In genomic region chrX:153960786-153961185, GRCh38 we compare ENCODE assay signal across 26 cellular contexts. TPM values are rescaled to one million over a fixed set of nuclear protein-coding genes. Genes with fewer than 3 reads are reported as not detected.
DNase-seq lines count a peak whose midpoint lies in the region; ATAC-seq, FAIRE-seq and TF ChIP-seq lines count a peak whose summit lies in the region.
"Had no signal": no experiment of that assay in that cellular context is flagged by ENCODE, and none has a peak within 500 bp of the region (broad histone marks: within the 10 kb centered on the region; RNA-seq: fewer than 3 reads in every experiment).

No MANE protein-coding gene starts in this region.

- no peak overlapping the region; a peak in 1 of 4 replicates for H3K9ac ChIP-seq in K562 (ENCODE audit: insufficient read depth in 1 of 2, low read depth in 2 of 2, low read length in 2 of 2)
- H3K9ac ChIP-seq: BLaER1 treated with 17β-estradiol and CSF1 and Interleukin-3, amounts not matched to agents 10 nM and 100 nM; GM23248 had no signal

- peaks cover 100% of the 10 kb centered on the region; the same call in 2 of the 3 replicates for H3K36me3 ChIP-seq in K562 (ENCODE audit: control insufficient read depth, insufficient read depth, low read length)

- no peak overlapping the region for H3K4me3 ChIP-seq in K562
- H3K4me3 ChIP-seq: A549; BLaER1 treated with 17β-estradiol and CSF1 and Interleukin-3, amounts not matched to agents 10 nM and 100 nM; GM12878; GM23248 had no signal

- CTCF ChIA-PET in K562 (lab: Yijun Ruan, JAX; ENCODE audit: low intra/inter-chr PET ratio): no interaction called here

- H3K36me3 Mint-ChIP-seq in activated T-cell treated with anti-CD3 and anti-CD28 coated beads, Interleukin-2, amount 50 U/mL, for 24 hours (ENCODE audit: low read depth): peaks cover 99% of the 10 kb centered on the region
- peaks cover 2 to 14% of the 10 kb centered on the region in 2 donors for H3K36me3 Mint-ChIP-seq in activated T-cell treated with anti-CD3 and anti-CD28 coated beads, Interleukin-2, amount 50 U/mL, for 72 hours (ENCODE audit: insufficient read depth in 2 of 2)
- peaks cover 8 to 42% of the 10 kb centered on the region in 2 donors for H3K36me3 Mint-ChIP-seq in stimulated activated naive B cell treated with anti-CD40 and anti-IgM and Interleukin-4, amounts not matched to agents 10 μg/mL and 1 μg/mL and 100 μg/mL, for 72 hours

- H3K9me1 ChIP-seq in K562 (ENCODE audit: control insufficient read depth, insufficient read depth, low read length): no peaks in the 10 kb centered on the region

- H3K4me2 ChIP-seq in K562 (ENCODE audit: insufficient read depth, low read length): no peak overlapping the region
- H3K4me2 ChIP-seq: A549; BLaER1 treated with 17β-estradiol and CSF1 and Interleukin-3, amounts not matched to agents 10 nM and 100 nM had no signal

- TF ChIP-seq CTCF in K562 (IDR thresholded peaks at IDR 0.05 in 2 of 3, conservative IDR thresholded peaks at IDR 0.05 in 1 of 3; ENCODE audit: insufficient read depth in 2 of 3, low read depth in 1 of 3, low read length in 3 of 3): no peak

- peaks cover 12% of the 10 kb centered on the region; the same call in 1 of the 2 replicates for H4K20me1 ChIP-seq in K562 (replicated peaks; ENCODE audit: control insufficient read depth, insufficient read depth, low read length)

- no peaks in the 10 kb centered on the region for H3K9me3 Mint-ChIP-seq in activated T-cell treated with anti-CD3 and anti-CD28 coated beads, Interleukin-2, amount 50 U/mL, for 24 hours
- H3K9me3 Mint-ChIP-seq in activated T-cell treated with anti-CD3 and anti-CD28 coated beads, Interleukin-2, amount 50 U/mL, for 72 hours: no peaks in the 10 kb centered on the region
- H3K9me3 Mint-ChIP-seq in stimulated activated naive B cell treated with anti-CD40 and anti-IgM and Interleukin-4, amounts not matched to agents 10 μg/mL and 1 μg/mL and 100 μg/mL, for 72 hours: no peaks in the 10 kb centered on the region
- H3K9me3 Mint-ChIP-seq: CD4-positive, alpha-beta T cell; CD8-positive, alpha-beta memory T cell had no signal

- in situ Hi-C loops in K562 (cut with MboI): no loop called here

- TF ChIP-seq EP300 in K562 (IDR thresholded peaks at IDR 0.05; ENCODE audit: low read length): no peak

- TF ChIP-seq RAD21 in K562 (CRISPR knock-in tag; conservative IDR thresholded peaks at IDR 0.05 in 1 of 2, IDR thresholded peaks at IDR 0.05 in 1 of 2): no peak

- no TSS peak for BruUV-seq in K562 (replicated peaks; lab: Mats Ljungman, UMichigan)

- POLR2A ChIA-PET in K562 (lab: Yijun Ruan, JAX): interaction anchor here (0.8 to 1.2 kb wide), 2 partner anchors 11 to 13 kb away, joined by 3 to 4 read pairs; no protein-coding TSS in a partner anchor

- peaks cover 13% of the 10 kb centered on the region for H3K4me1 Mint-ChIP-seq in activated T-cell treated with anti-CD3 and anti-CD28 coated beads, Interleukin-2, amount 50 U/mL, for 24 hours (ENCODE audit: low read depth)
- peaks cover 7% of the 10 kb centered on the region for H3K4me1 Mint-ChIP-seq in activated T-cell treated with anti-CD3 and anti-CD28 coated beads, Interleukin-2, amount 50 U/mL, for 72 hours (ENCODE audit: low read depth)
- H3K4me1 Mint-ChIP-seq in stimulated activated naive B cell treated with anti-CD40 and anti-IgM and Interleukin-4, amounts not matched to agents 10 μg/mL and 1 μg/mL and 100 μg/mL, for 72 hours: peaks cover 3 to 7% of the 10 kb centered on the region in 2 donors
- H3K4me1 Mint-ChIP-seq: CD14-positive monocyte had no signal

- no peaks in the 10 kb centered on the region for H3K9me3 ChIP-seq in K562 (replicated peaks; ENCODE audit: control insufficient read depth, insufficient read depth, low read depth, low read length)
- H3K9me3 ChIP-seq: A549; BE2C; BLaER1 treated with 17β-estradiol and CSF1 and Interleukin-3, amounts not matched to agents 10 nM and 100 nM had no signal

- H3K79me2 ChIP-seq in K562 (ENCODE audit: control insufficient read depth, insufficient read depth, low read length): peaks cover 36% of the 10 kb centered on the region

- intact Hi-C loops in K562 (cut with micrococcal nuclease) (no loop called here), cardiac septum (cut with DNase I) (no loop called here)

- H3K27me3 ChIP-seq in K562 (ENCODE audit: control insufficient read depth in 2 of 2, insufficient read depth in 2 of 2, low read length in 2 of 2): no peaks in the 10 kb centered on the region
- H3K27me3 ChIP-seq: BE2C had no signal

- no peak overlapping the region for H3K27ac ChIP-seq in K562 (ENCODE audit: extremely low read depth, low read depth, low read length)
- H3K27ac ChIP-seq: A549; BLaER1 treated with 17β-estradiol and CSF1 and Interleukin-3, amounts not matched to agents 10 nM and 100 nM; GM23248 had no signal

- no peak for FAIRE-seq in K562 (lab: Jason Lieb, UNC)
- FAIRE-seq: A549, D721Med, GM12878, GM19239, H1 had no signal

- no peak for DNase-seq in activated T-cell treated with anti-CD3 and anti-CD28 coated beads, Interleukin-2, amount 50 U/mL, for 24 hours
- no peak for DNase-seq in activated T-cell treated with anti-CD3 and anti-CD28 coated beads, Interleukin-2, amount 50 U/mL, for 72 hours
- DNase-seq in K562 (ENCODE audit: extremely low read depth in 1 of 4, low spot score in 3 of 4) (no peak), cardiac septum (ENCODE audit: low spot score) (no peak), iPS-NIHi7 (ENCODE audit: extremely low spot score) (no peak)
- DNase-seq in stimulated activated naive B cell treated with anti-CD40 and anti-IgM and Interleukin-4, amounts not matched to agents 10 μg/mL and 1 μg/mL and 100 μg/mL, for 72 hours: no peak
- DNase-seq: 8988T; ACHN; AML-193; BE2C; CD4-positive, alpha-beta T cell; CD8-positive, alpha-beta memory T cell; DMS 273 treated with DMSO at 0.1 percent for 48 hours; DMS79; EL; GDM1; GM23248; H7; HCEC 1CT had no signal

- H3K4me1 ChIP-seq in K562 (replicated peaks in 1 of 2; ENCODE audit: control insufficient read depth in 2 of 2, insufficient read depth in 2 of 2, low read length in 2 of 2): peaks cover 0 to 9% of the 10 kb centered on the region in 2 experiments; a peak in 2 of 5 replicates
- H3K4me1 ChIP-seq: A549, BE2C had no signal

- H3K4me3 Mint-ChIP-seq in activated T-cell treated with anti-CD3 and anti-CD28 coated beads, Interleukin-2, amount 50 U/mL, for 24 hours: no peak overlapping the region
- no peak overlapping the region for H3K4me3 Mint-ChIP-seq in activated T-cell treated with anti-CD3 and anti-CD28 coated beads, Interleukin-2, amount 50 U/mL, for 72 hours
- no peak overlapping the region for H3K4me3 Mint-ChIP-seq in stimulated activated naive B cell treated with anti-CD40 and anti-IgM and Interleukin-4, amounts not matched to agents 10 μg/mL and 1 μg/mL and 100 μg/mL, for 72 hours
- H3K4me3 Mint-ChIP-seq: CD14-positive monocyte; CD4-positive, alpha-beta T cell had no signal

- H3K27ac Mint-ChIP-seq in activated T-cell treated with anti-CD3 and anti-CD28 coated beads, Interleukin-2, amount 50 U/mL, for 24 hours: peak overlapping the region; percentile 18
- H3K27ac Mint-ChIP-seq in activated T-cell treated with anti-CD3 and anti-CD28 coated beads, Interleukin-2, amount 50 U/mL, for 72 hours: no peak overlapping the region
- peak overlapping the region; percentile 25 for H3K27ac Mint-ChIP-seq in stimulated activated naive B cell treated with anti-CD40 and anti-IgM and Interleukin-4, amounts not matched to agents 10 μg/mL and 1 μg/mL and 100 μg/mL, for 72 hours
- H3K27ac Mint-ChIP-seq: CD4-positive, alpha-beta T cell; CD8-positive, alpha-beta memory T cell had no signal

- no peak overlapping the region for H2AFZ ChIP-seq in K562 (ENCODE audit: low read depth, low read length)
- H2AFZ ChIP-seq: GM23248 had no signal

- no peak for TF ChIP-seq POLR2A in K562 (conservative IDR thresholded peaks at IDR 0.05)

- ATAC-seq in activated T-cell treated with anti-CD3 and anti-CD28 coated beads, Interleukin-2, amount 50 U/mL, for 72 hours (replicated peaks in 1 of 2): no peak
- ATAC-seq in K562: no peak
- ATAC-seq in stimulated activated naive B cell treated with anti-CD40 and anti-IgM and Interleukin-4, amounts not matched to agents 10 μg/mL and 1 μg/mL and 100 μg/mL, for 72 hours (replicated peaks): no peak
- ATAC-seq: A549, GM12878 had no signal

- 98% methylated on average over 19 of the region's 22 CpGs for WGBS in K562 (ENCODE audit: insufficient coverage, low coverage, missing lambda C conversion rate)

- H3K27me3 Mint-ChIP-seq in activated T-cell treated with anti-CD3 and anti-CD28 coated beads, Interleukin-2, amount 50 U/mL, for 24 hours: no peaks in the 10 kb centered on the region
- H3K27me3 Mint-ChIP-seq in activated T-cell treated with anti-CD3 and anti-CD28 coated beads, Interleukin-2, amount 50 U/mL, for 72 hours (ENCODE audit: low read depth): no peaks in the 10 kb centered on the region
- H3K27me3 Mint-ChIP-seq in stimulated activated naive B cell treated with anti-CD40 and anti-IgM and Interleukin-4, amounts not matched to agents 10 μg/mL and 1 μg/mL and 100 μg/mL, for 72 hours: no peaks in the 10 kb centered on the region
- H3K27me3 Mint-ChIP-seq: CD4-positive, alpha-beta T cell had no signal

RNA-seq across cellular contexts. Expression of gene HCFC1, which starts 10.8 kb away (rescaled TPM):
- total RNA-seq in activated T-cell treated with anti-CD3 and anti-CD28 coated beads, Interleukin-2, amount 50 U/mL, for 72 hours: 10 to 100 TPM; 59.3 to 65.8 TPM
- total RNA-seq in K562 (2011; cell fraction: chromatin; rRNA removed; ENCODE audit: low replicate concordance): 39.3 and 72.5 TPM in 2 replicates
- total RNA-seq in K562 (2011; cell fraction: nucleolus; rRNA removed): 41.0 and 46.2 TPM in 2 replicates
- total RNA-seq in K562 (2011; cell fraction: nucleoplasm; rRNA removed): 38.1 and 43.2 TPM in 2 replicates
- 39.2 and 59.3 TPM in 2 replicates for total RNA-seq in K562 (2014; rRNA removed)
- 9.1 and 10.3 TPM in 2 replicates for total RNA-seq in K562 (2014; rRNA removed; fragmentation: Illumina TruSeq; extraction: Trizol)
- total RNA-seq in K562 (2015; rRNA removed; fragmentation: Illumina TruSeq; extraction: Trizol): 17.1 and 23.4 TPM in 2 replicates
- 121 and 133 TPM in 2 replicates for total RNA-seq in K562 (2021)
- 5.9 and 8.7 TPM in 2 replicates for polyA plus RNA-seq in K562 (2011; rRNA removed)
- polyA plus RNA-seq in K562 (2011; cell fraction: cytosol; rRNA removed): 11.3 and 17.7 TPM in 2 replicates
- polyA plus RNA-seq in K562 (2011; cell fraction: nucleus; rRNA removed): 39.1 and 51.6 TPM in 2 replicates
- polyA plus RNA-seq in K562 (2012): 37.4 and 57.1 TPM in 2 replicates
- 45.3 and 68.0 TPM in 2 replicates for polyA plus RNA-seq in K562 (2014; fragmentation: Illumina TruSeq; extraction: Trizol)
- 10 to 100 TPM in 1 of 2 experiments, 1 to 10 TPM in 1; 2.8 to 10.5 TPM for polyA plus RNA-seq in K562 (2014; fragmentation: Nextera tagmentation; extraction: Ambion mirVana)
- polyA plus RNA-seq in K562 (2014; rRNA removed): 44.8 and 45.2 TPM in 2 replicates
- 4.5 and 6.6 TPM in 2 replicates for polyA minus RNA-seq in K562 (2011; rRNA and poly(A)+ RNA removed)
- polyA minus RNA-seq in K562 (2011; cell fraction: cytosol; rRNA and poly(A)+ RNA removed): 55.8 and 74.4 TPM in 2 replicates
- 14.8 and 15.6 TPM in 2 replicates for polyA minus RNA-seq in K562 (2011; cell fraction: nucleus; rRNA and poly(A)+ RNA removed)
- total RNA-seq in cardiac septum: 39.5 TPM

RNA-seq across cellular contexts. Expression of gene TMEM187, which starts 11.8 kb away (rescaled TPM):
- 1 to 10 TPM; 9.1 to 9.8 TPM for total RNA-seq in activated T-cell treated with anti-CD3 and anti-CD28 coated beads, Interleukin-2, amount 50 U/mL, for 72 hours
- total RNA-seq in K562 (2011; cell fraction: chromatin; rRNA removed; ENCODE audit: low replicate concordance): 4.7 and 15.6 TPM in 2 replicates
- total RNA-seq in K562 (2011; cell fraction: nucleolus; rRNA removed): 17.4 and 21.8 TPM in 2 replicates
- total RNA-seq in K562 (2011; cell fraction: nucleoplasm; rRNA removed): 9.3 and 9.5 TPM in 2 replicates
- total RNA-seq in K562 (2014; rRNA removed): 3.3 and 5.1 TPM in 2 replicates
- total RNA-seq in K562 (2014; rRNA removed; fragmentation: Illumina TruSeq; extraction: Trizol): 0.93 and 1.2 TPM in 2 replicates
- 1.1 and 1.6 TPM in 2 replicates for total RNA-seq in K562 (2015; rRNA removed; fragmentation: Illumina TruSeq; extraction: Trizol)
- total RNA-seq in K562 (2021): 6.4 and 8.5 TPM in 2 replicates
- polyA plus RNA-seq in K562 (2011; rRNA removed): 5.6 and 8.1 TPM in 2 replicates
- 12.5 and 24.6 TPM in 2 replicates for polyA plus RNA-seq in K562 (2011; cell fraction: cytosol; rRNA removed)
- polyA plus RNA-seq in K562 (2011; cell fraction: nucleus; rRNA removed): 6.3 and 6.4 TPM in 2 replicates
- polyA plus RNA-seq in K562 (2012): 3.9 and 12.2 TPM in 2 replicates
- polyA plus RNA-seq in K562 (2014; fragmentation: Illumina TruSeq; extraction: Trizol): 1.2 and 2.0 TPM in 2 replicates
- polyA plus RNA-seq in K562 (2014; fragmentation: Nextera tagmentation; extraction: Ambion mirVana): 1 to 10 TPM in 1 of 2 experiments, under 1 TPM in 1; 0.13 to 1.1 TPM
- 4.0 TPM in 2 replicates for polyA plus RNA-seq in K562 (2014; rRNA removed)
- polyA minus RNA-seq in K562 (2011; rRNA and poly(A)+ RNA removed): 3.7 and 4.9 TPM in 2 replicates
- polyA minus RNA-seq in K562 (2011; cell fraction: cytosol; rRNA and poly(A)+ RNA removed): 5.6 and 6.4 TPM in 2 replicates
- polyA minus RNA-seq in K562 (2011; cell fraction: nucleus; rRNA and poly(A)+ RNA removed): 1.3 and 1.8 TPM in 2 replicates
- 10.6 TPM for total RNA-seq in cardiac septum

RNA-seq across cellular contexts. Expression of gene RENBP, which starts 16.3 kb away (rescaled TPM):
- 10 to 100 TPM; 11.6 to 13.9 TPM for total RNA-seq in activated T-cell treated with anti-CD3 and anti-CD28 coated beads, Interleukin-2, amount 50 U/mL, for 72 hours
- total RNA-seq in K562 (2011; cell fraction: chromatin; rRNA removed; ENCODE audit: low replicate concordance): 14.9 and 45.4 TPM in 2 replicates
- 31.0 and 32.8 TPM in 2 replicates for total RNA-seq in K562 (2011; cell fraction: nucleolus; rRNA removed)
- total RNA-seq in K562 (2011; cell fraction: nucleoplasm; rRNA removed): 15.7 and 24.1 TPM in 2 replicates
- total RNA-seq in K562 (2014; rRNA removed): 8.4 and 9.5 TPM in 2 replicates
- 2.7 and 4.0 TPM in 2 replicates for total RNA-seq in K562 (2014; rRNA removed; fragmentation: Illumina TruSeq; extraction: Trizol)
- total RNA-seq in K562 (2015; rRNA removed; fragmentation: Illumina TruSeq; extraction: Trizol): 12.3 and 13.4 TPM in 2 replicates
- total RNA-seq in K562 (2021): 9.6 and 14.8 TPM in 2 replicates
- 12.7 and 16.4 TPM in 2 replicates for polyA plus RNA-seq in K562 (2011; rRNA removed)
- 21.2 and 25.6 TPM in 2 replicates for polyA plus RNA-seq in K562 (2011; cell fraction: cytosol; rRNA removed)
- 48.7 and 48.8 TPM in 2 replicates for polyA plus RNA-seq in K562 (2011; cell fraction: nucleus; rRNA removed)
- 24.3 and 60.0 TPM in 2 replicates for polyA plus RNA-seq in K562 (2012)
- 5.6 and 7.3 TPM in 2 replicates for polyA plus RNA-seq in K562 (2014; fragmentation: Illumina TruSeq; extraction: Trizol)
- under 1 TPM in 1 of 2 experiments, not detected in 1; 0.07 TPM for polyA plus RNA-seq in K562 (2014; fragmentation: Nextera tagmentation; extraction: Ambion mirVana)
- polyA plus RNA-seq in K562 (2014; rRNA removed): 11.1 and 11.6 TPM in 2 replicates
- 5.5 and 12.0 TPM in 2 replicates for polyA minus RNA-seq in K562 (2011; rRNA and poly(A)+ RNA removed)
- 7.0 and 13.6 TPM in 2 replicates for polyA minus RNA-seq in K562 (2011; cell fraction: cytosol; rRNA and poly(A)+ RNA removed)
- polyA minus RNA-seq in K562 (2011; cell fraction: nucleus; rRNA and poly(A)+ RNA removed): 9.8 and 16.1 TPM in 2 replicates
- total RNA-seq in cardiac septum: 8.6 TPM
- polyA plus RNA-seq: A549; CD8-positive, alpha-beta memory T cell; GM23248 had no signal

RNA-seq across cellular contexts. Expression of gene NAA10, which starts 25.9 kb away (rescaled TPM):
- 10 to 100 TPM; 76.7 to 94.1 TPM for total RNA-seq in activated T-cell treated with anti-CD3 and anti-CD28 coated beads, Interleukin-2, amount 50 U/mL, for 72 hours
- 126 and 302 TPM in 2 replicates for total RNA-seq in K562 (2011; cell fraction: chromatin; rRNA removed; ENCODE audit: low replicate concordance)
- 207 and 213 TPM in 2 replicates for total RNA-seq in K562 (2011; cell fraction: nucleolus; rRNA removed)
- 179 and 187 TPM in 2 replicates for total RNA-seq in K562 (2011; cell fraction: nucleoplasm; rRNA removed)
- 152 and 196 TPM in 2 replicates for total RNA-seq in K562 (2014; rRNA removed)
- 101 and 103 TPM in 2 replicates for total RNA-seq in K562 (2014; rRNA removed; fragmentation: Illumina TruSeq; extraction: Trizol)
- total RNA-seq in K562 (2015; rRNA removed; fragmentation: Illumina TruSeq; extraction: Trizol): 134 and 146 TPM in 2 replicates
- 226 and 231 TPM in 2 replicates for total RNA-seq in K562 (2021)
- 105 and 117 TPM in 2 replicates for polyA plus RNA-seq in K562 (2011; rRNA removed)
- 174 and 276 TPM in 2 replicates for polyA plus RNA-seq in K562 (2011; cell fraction: cytosol; rRNA removed)
- polyA plus RNA-seq in K562 (2011; cell fraction: nucleus; rRNA removed): 211 and 324 TPM in 2 replicates
- 177 and 213 TPM in 2 replicates for polyA plus RNA-seq in K562 (2012)
- 192 and 229 TPM in 2 replicates for polyA plus RNA-seq in K562 (2014; fragmentation: Illumina TruSeq; extraction: Trizol)
- 10 to 100 TPM; 11.1 to 26.5 TPM for polyA plus RNA-seq in K562 (2014; fragmentation: Nextera tagmentation; extraction: Ambion mirVana)
- polyA plus RNA-seq in K562 (2014; rRNA removed): 250 and 277 TPM in 2 replicates
- polyA minus RNA-seq in K562 (2011; rRNA and poly(A)+ RNA removed): 45.9 and 88.5 TPM in 2 replicates
- 72.1 and 79.8 TPM in 2 replicates for polyA minus RNA-seq in K562 (2011; cell fraction: cytosol; rRNA and poly(A)+ RNA removed)
- polyA minus RNA-seq in K562 (2011; cell fraction: nucleus; rRNA and poly(A)+ RNA removed): 70.5 and 80.1 TPM in 2 replicates
- 87.2 TPM for total RNA-seq in cardiac septum

RNA-seq across cellular contexts. Expression of gene ARHGAP4, which starts 34.7 kb away (rescaled TPM):
- total RNA-seq in activated T-cell treated with anti-CD3 and anti-CD28 coated beads, Interleukin-2, amount 50 U/mL, for 72 hours: 100 to 1,000 TPM; 147 to 158 TPM
- total RNA-seq in K562 (2011; cell fraction: chromatin; rRNA removed; ENCODE audit: low replicate concordance): 54.8 and 157 TPM in 2 replicates
- total RNA-seq in K562 (2011; cell fraction: nucleolus; rRNA removed): 105 and 155 TPM in 2 replicates
- 55.0 and 81.2 TPM in 2 replicates for total RNA-seq in K562 (2011; cell fraction: nucleoplasm; rRNA removed)
- 52.7 and 81.2 TPM in 2 replicates for total RNA-seq in K562 (2014; rRNA removed)
- 3.1 and 5.5 TPM in 2 replicates for total RNA-seq in K562 (2014; rRNA removed; fragmentation: Illumina TruSeq; extraction: Trizol)
- 32.7 and 36.8 TPM in 2 replicates for total RNA-seq in K562 (2015; rRNA removed; fragmentation: Illumina TruSeq; extraction: Trizol)
- total RNA-seq in K562 (2021): 70.5 and 81.8 TPM in 2 replicates
- polyA plus RNA-seq in K562 (2011; rRNA removed): 9.6 and 29.7 TPM in 2 replicates
- 21.0 and 26.6 TPM in 2 replicates for polyA plus RNA-seq in K562 (2011; cell fraction: cytosol; rRNA removed)
- polyA plus RNA-seq in K562 (2011; cell fraction: nucleus; rRNA removed): 174 and 259 TPM in 2 replicates
- polyA plus RNA-seq in K562 (2012): 59.1 and 135 TPM in 2 replicates
- polyA plus RNA-seq in K562 (2014; fragmentation: Illumina TruSeq; extraction: Trizol): 13.5 and 40.2 TPM in 2 replicates
- polyA plus RNA-seq in K562 (2014; fragmentation: Nextera tagmentation; extraction: Ambion mirVana): 1 to 10 TPM in 1 of 2 experiments, under 1 TPM in 1; 0.30 to 1.7 TPM
- 63.7 and 77.8 TPM in 2 replicates for polyA plus RNA-seq in K562 (2014; rRNA removed)
- 3.6 and 6.7 TPM in 2 replicates for polyA minus RNA-seq in K562 (2011; rRNA and poly(A)+ RNA removed)
- 13.5 and 33.9 TPM in 2 replicates for polyA minus RNA-seq in K562 (2011; cell fraction: cytosol; rRNA and poly(A)+ RNA removed)
- 26.9 and 53.0 TPM in 2 replicates for polyA minus RNA-seq in K562 (2011; cell fraction: nucleus; rRNA and poly(A)+ RNA removed)
- total RNA-seq in cardiac septum: 22.9 TPM
